In genomic region chr20:10447028-10447427, GRCh38 we compare ENCODE assay signal across 9 cellular contexts. TPM values are rescaled to one million over a fixed set of nuclear protein-coding genes. Genes with fewer than 3 reads are reported as not detected.
A peak's percentile ranks its signal among the peaks of the same experiment; 100 is the strongest.
DNase-seq lines count a peak whose midpoint lies in the region; ATAC-seq and TF ChIP-seq lines count a peak whose summit lies in the region.
"Had no signal": no experiment of that assay in that cellular context is flagged by ENCODE, and none has a peak within 500 bp of the region (broad histone marks: within the 10 kb centered on the region; RNA-seq: fewer than 3 reads in every experiment).

No MANE protein-coding gene starts in this region.

- H3K4me3 ChIP-seq in trophoblast cell (ENCODE audit: low read depth, low read length), result no peak overlapping the region
- H3K4me3 ChIP-seq: skin epidermis had no signal

- no peak overlapping the region for H3K27ac ChIP-seq in trophoblast cell (ENCODE audit: low read depth, low read length)

- DNase-seq in AG09319 (ENCODE audit: extremely low read depth, low read depth) (peak; percentile 57), NCI-H2227 (lab: John Stamatoyannopoulos, UW; ENCODE audit: unreplicated experiment) (peak; percentile 30), glomerular visceral epithelial cell (ENCODE audit: extremely low spot score) (peak; percentile 36), trophoblast cell (no peak), inferior parietal cortex (ENCODE audit: extremely low spot score) (no peak)
- DNase-seq in activated CD8-positive, alpha-beta memory T cell treated with anti-CD3 and anti-CD28 coated beads, Interleukin-2, amount 10 ng/mL, durations not matched to agents 7 days and 5 days, result peak; percentile 84

- peaks cover 21% of the 10 kb centered on the region for H3K4me1 Mint-ChIP-seq in activated CD8-positive, alpha-beta memory T cell treated with anti-CD3 and anti-CD28 coated beads, Interleukin-2, amount 10 ng/mL, durations not matched to agents 7 days and 5 days

- H2BK120ac ChIP-seq in trophoblast cell (ENCODE audit: insufficient read depth, low read length, poor library complexity), result no peak overlapping the region

- H4K8ac ChIP-seq in trophoblast cell (ENCODE audit: low read depth, low read length), result no peak overlapping the region

- no peaks in the 10 kb centered on the region for H3K79me1 ChIP-seq in trophoblast cell (ENCODE audit: low read length)

- no peak overlapping the region for H3K23ac ChIP-seq in trophoblast cell (ENCODE audit: low read length)

- H2AK5ac ChIP-seq in trophoblast cell (ENCODE audit: low read length), result no peak overlapping the region

- H3K4me3 Mint-ChIP-seq in activated CD8-positive, alpha-beta memory T cell treated with anti-CD3 and anti-CD28 coated beads, Interleukin-2, amount 10 ng/mL, durations not matched to agents 7 days and 5 days, result peak overlapping the region; percentile 73

- H3K79me2 ChIP-seq in trophoblast cell (ENCODE audit: control insufficient read depth, insufficient read depth, low read length, poor library complexity), result no peaks in the 10 kb centered on the region

- no peaks in the 10 kb centered on the region for H3K9me3 ChIP-seq in trophoblast cell (ENCODE audit: insufficient read depth, low read depth, low read length)

- H3K27me3 Mint-ChIP-seq in activated CD8-positive, alpha-beta memory T cell treated with anti-CD3 and anti-CD28 coated beads, Interleukin-2, amount 10 ng/mL, durations not matched to agents 7 days and 5 days, result no peaks in the 10 kb centered on the region

- peaks cover 7% of the 10 kb centered on the region for H3K36me3 Mint-ChIP-seq in activated CD8-positive, alpha-beta memory T cell treated with anti-CD3 and anti-CD28 coated beads, Interleukin-2, amount 10 ng/mL, durations not matched to agents 7 days and 5 days

- CTCF ChIA-PET in activated CD8-positive, alpha-beta memory T cell treated with anti-CD3 and anti-CD28 coated beads, Interleukin-2, amount 10 ng/mL, durations not matched to agents 7 days and 5 days (lab: Charles Lee), result no interaction called here

- H3K4me1 ChIP-seq in trophoblast cell (ENCODE audit: control insufficient read depth in 1 of 2, insufficient read depth in 2 of 2, low read length in 2 of 2), result no peaks in the 10 kb centered on the region

- ATAC-seq in GM18867 (IDR thresholded peaks at IDR 0.05; ENCODE audit: unreplicated experiment) (peak; percentile 99), HG02981 (IDR thresholded peaks at IDR 0.05; ENCODE audit: unreplicated experiment) (peak; percentile 98)
- peak; percentile 98 for ATAC-seq in activated CD8-positive, alpha-beta memory T cell treated with anti-CD3 and anti-CD28 coated beads, Interleukin-2, amount 10 ng/mL, durations not matched to agents 7 days and 5 days

- H2AFZ ChIP-seq in trophoblast cell (ENCODE audit: insufficient read depth, low read length, poor library complexity), result no peak overlapping the region

- H2BK5ac ChIP-seq in trophoblast cell (ENCODE audit: low read depth, low read length, poor library complexity), result no peak overlapping the region

- no peak overlapping the region for H4K12ac ChIP-seq in trophoblast cell (ENCODE audit: low read depth, low read length)

- no peaks in the 10 kb centered on the region for H3K9me3 Mint-ChIP-seq in activated CD8-positive, alpha-beta memory T cell treated with anti-CD3 and anti-CD28 coated beads, Interleukin-2, amount 10 ng/mL, durations not matched to agents 7 days and 5 days (ENCODE audit: low read depth)

- no peak overlapping the region for H2BK12ac ChIP-seq in trophoblast cell (ENCODE audit: low read length)

- H3K27me3 ChIP-seq in trophoblast cell (ENCODE audit: insufficient read depth, low read length), result no peaks in the 10 kb centered on the region

- H3K18ac ChIP-seq in trophoblast cell (ENCODE audit: low read length), result no peak overlapping the region

- no peaks in the 10 kb centered on the region for H3K36me3 ChIP-seq in trophoblast cell (ENCODE audit: control insufficient read depth in 1 of 2, insufficient read depth in 2 of 2, low read length in 2 of 2)

- peak overlapping the region; percentile 89 for H3K27ac Mint-ChIP-seq in activated CD8-positive, alpha-beta memory T cell treated with anti-CD3 and anti-CD28 coated beads, Interleukin-2, amount 10 ng/mL, durations not matched to agents 7 days and 5 days

- WGBS in trophoblast cell (ENCODE audit: extremely low coverage, insufficient coverage, insufficient read length), result no CpG with 5 or more reads among the region's 3 CpGs

- H4K91ac ChIP-seq in trophoblast cell (ENCODE audit: low read depth, low read length), result no peak overlapping the region

- H3K4me2 ChIP-seq in trophoblast cell (ENCODE audit: low read length), result no peak overlapping the region

- TF ChIP-seq CTCF in AG09319 (IDR thresholded peaks at IDR 0.05; ENCODE audit: low read depth, low read length), result peak; percentile 19

- no peak overlapping the region for H3K9ac ChIP-seq in trophoblast cell (ENCODE audit: low read length)

- no peak overlapping the region for H3K4ac ChIP-seq in trophoblast cell (ENCODE audit: low read depth, low read length)

- no peak overlapping the region for H3K14ac ChIP-seq in trophoblast cell (ENCODE audit: low read length)

RNA-seq across cellular contexts. Expression of gene SLX4IP, which starts 11.9 kb away (rescaled TPM):
- total RNA-seq in activated CD8-positive, alpha-beta memory T cell treated with anti-CD3 and anti-CD28 coated beads, Interleukin-2, amount 10 ng/mL, durations not matched to agents 7 days and 5 days, result 1 to 10 TPM; 6.0 to 6.1 TPM
- polyA plus RNA-seq in trophoblast cell (2013), result 2.7 and 3.0 TPM in 2 replicates

RNA-seq across cellular contexts. Expression of gene MKKS, which starts 13.0 kb away (rescaled TPM):
- 1 to 10 TPM; 6.6 to 7.5 TPM for total RNA-seq in activated CD8-positive, alpha-beta memory T cell treated with anti-CD3 and anti-CD28 coated beads, Interleukin-2, amount 10 ng/mL, durations not matched to agents 7 days and 5 days
- 7.3 and 7.7 TPM in 2 replicates for polyA plus RNA-seq in trophoblast cell (2013)

Comparison
In these comparisons a context has a peak if more than half of its experiments do, and no peak if none do; other contexts are left out.
1. DNase-seq: peak in AG09319 (single experiment), NCI-H2227 (single experiment), activated CD8-positive, alpha-beta memory T cell treated with anti-CD3 and anti-CD28 coated beads, Interleukin-2, amount 10 ng/mL, durations not matched to agents 7 days and 5 days (single experiment) and glomerular visceral epithelial cell (single experiment); none in trophoblast cell (0 of 2) and inferior parietal cortex (single experiment).
2. Peak in every context shown above with its lines, with median percentiles within 50 percentile points of each other: ATAC-seq.